ENCODE assay signal across 8 cellular contexts in the genomic region with DNA sequence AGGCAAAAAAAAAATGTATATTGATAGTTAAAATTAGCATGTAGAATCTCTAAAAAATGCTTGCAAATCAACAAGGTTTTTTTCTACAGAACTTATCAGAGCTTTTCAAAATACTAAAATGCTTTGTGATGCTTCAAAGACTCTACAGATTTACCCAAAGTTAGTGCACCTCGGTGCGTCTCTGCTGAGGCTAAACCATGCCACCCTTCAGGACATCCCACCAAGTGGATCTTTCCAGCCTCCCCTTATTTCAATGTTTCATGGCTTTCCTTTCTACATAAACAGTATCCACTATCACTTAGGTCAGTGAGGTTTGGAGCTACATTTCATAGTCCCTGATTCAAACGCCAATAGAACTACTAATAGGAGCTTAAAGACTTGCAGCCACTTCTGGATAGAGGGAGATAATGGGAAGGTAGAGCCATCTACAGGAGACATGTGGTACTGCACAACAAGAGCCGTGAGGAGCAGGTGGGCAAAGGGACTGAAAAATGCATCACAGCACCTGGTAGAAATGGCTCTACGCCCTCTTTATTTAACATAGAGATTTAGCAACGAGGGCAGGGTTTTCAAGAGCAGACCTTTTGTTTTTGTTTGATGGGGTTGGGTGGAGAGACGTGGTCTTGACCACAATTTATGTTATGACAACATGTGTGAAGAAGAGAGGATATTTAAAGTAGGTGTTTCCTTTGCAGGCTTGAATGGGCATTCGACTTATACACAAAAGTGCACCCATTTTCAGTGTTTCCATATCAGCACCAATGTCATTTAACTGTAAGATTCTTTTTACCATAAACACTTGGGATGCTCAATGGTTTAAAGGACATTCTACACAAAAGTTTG. TPM values are rescaled to one million over a fixed set of nuclear protein-coding genes. Genes with fewer than 3 reads are reported as not detected.
DNase-seq lines count a peak whose midpoint lies in the region; ATAC-seq, FAIRE-seq and TF ChIP-seq lines count a peak whose summit lies in the region.

No MANE protein-coding gene starts in this region.

- TF ChIP-seq CTCF in foreskin fibroblast (IDR thresholded peaks at IDR 0.05; ENCODE audit: low read depth, low read length) (peak; percentile 95), omental fat pad (IDR thresholded peaks at IDR 0.05) (peak in 2 of 3 donors; percentile 26 to 49)

- no peak overlapping the region for H3K4me3 ChIP-seq in foreskin fibroblast (ENCODE audit: low read depth in 1 of 2, low read length in 2 of 2)

- peak; percentile 79 for ATAC-seq in HG02885 (IDR thresholded peaks at IDR 0.05; ENCODE audit: poor library complexity, unreplicated experiment)
- peak; percentile 82 for ATAC-seq in omental fat pad (ENCODE audit: low FRiP score)
- ATAC-seq in HG03520 (IDR thresholded peaks at IDR 0.05; ENCODE audit: unreplicated experiment): no peak

- DNase-seq in GF-D8 (lab: John Stamatoyannopoulos, UW): peak; percentile 16
- DNase-seq in NCI-H2196 (lab: John Stamatoyannopoulos, UW; ENCODE audit: unreplicated experiment): peak; percentile 70
- peak; percentile 10 for DNase-seq in activated CD4-positive, alpha-beta T cell treated with anti-CD3 and anti-CD28 coated beads, Interleukin-2, amount 50 U/mL, for 1 hour
- DNase-seq in foreskin fibroblast: peak; percentile 44 to 78
- DNase-seq in omental fat pad (ENCODE audit: low spot score): no peak

- peak; percentile 56 for FAIRE-seq in A204.1 (lab: Jason Lieb, UNC)

RNA-seq across cellular contexts. Expression of gene SLC35G4, which starts 56.1 kb away (rescaled TPM):
- not detected for total RNA-seq in omental fat pad
